In genomic region chr20:16530201-16530681, GRCh38 we compare ENCODE assay signal across 14 cellular contexts. TPM values are rescaled to one million over a fixed set of nuclear protein-coding genes. Genes with fewer than 3 reads are reported as not detected.
DNase-seq lines count a peak whose midpoint lies in the region; TF ChIP-seq lines count a peak whose summit lies in the region.
"Had no signal": no experiment of that assay in that cellular context is flagged by ENCODE, and none has a peak within 500 bp of the region (broad histone marks: within the 10 kb centered on the region; RNA-seq: fewer than 3 reads in every experiment).

No MANE protein-coding gene starts in this region.

- H3K9me2 ChIP-seq in GM23248 (ENCODE audit: insufficient read depth), result no peaks in the 10 kb centered on the region

- H3K9ac ChIP-seq in GM23248, result no peak overlapping the region
- H3K9ac ChIP-seq in fibroblast of lung (ENCODE audit: insufficient read depth, low read length), result no peak overlapping the region

- 85 to 86% methylated on average over 15 of the region's 15 CpGs for WGBS in GM23248 (ENCODE audit: low coverage in 1 of 2, low lambda C conversion rate in 2 of 2, missing lambda C conversion rate in 2 of 2), 2 experiments

- H3K4me3 ChIP-seq in GM23248, result no peak overlapping the region
- H3K4me3 ChIP-seq in fibroblast of lung (replicated peaks in 1 of 4; ENCODE audit: control extremely low read depth in 1 of 4, insufficient read depth in 1 of 4, low read depth in 3 of 4, low read length in 4 of 4), result no peak overlapping the region
- no peak overlapping the region for H3K4me3 ChIP-seq in WERI-Rb-1 (ENCODE audit: low read depth, low read length)
- H3K4me3 ChIP-seq in SJCRH30, result no peak overlapping the region
- H3K4me3 ChIP-seq: right atrium auricular region had no signal

- H3K79me2 ChIP-seq in GM23248 (ENCODE audit: insufficient read depth) (no peaks in the 10 kb centered on the region), fibroblast of lung (ENCODE audit: control insufficient read depth, insufficient read depth, low read length) (no peaks in the 10 kb centered on the region)

- in situ Hi-C loops in GM23248 (cut with MboI) (no loop called here), G401 (cut with HindIII; ENCODE audit: low sequenced_read_pairs) (no loop called here)

- H3K36me3 ChIP-seq in GM23248 (ENCODE audit: low read depth) (no peaks in the 10 kb centered on the region), fibroblast of lung (ENCODE audit: control insufficient read depth, insufficient read depth, low read length) (no peaks in the 10 kb centered on the region), WERI-Rb-1 (no peaks in the 10 kb centered on the region), SJCRH30 (no peaks in the 10 kb centered on the region)
- H3K36me3 ChIP-seq: right atrium auricular region had no signal

- no peaks in the 10 kb centered on the region for H3F3A ChIP-seq in GM23248 (ENCODE audit: insufficient read depth)

- H3K4me2 ChIP-seq in GM23248 (ENCODE audit: unreplicated experiment) (no peak overlapping the region), fibroblast of lung (ENCODE audit: extremely low read depth, insufficient read depth, low read length) (no peak overlapping the region)

- TF ChIP-seq CTCF in fibroblast of lung (conservative IDR thresholded peaks at IDR 0.05 in 1 of 2, IDR thresholded peaks at IDR 0.05 in 1 of 2; ENCODE audit: low read depth in 1 of 2, low read length in 2 of 2) (no peak), WERI-Rb-1 (IDR thresholded peaks at IDR 0.05; ENCODE audit: low read depth, low read length) (no peak)

- 0 out of 2 replicates have a peak, but pooled peaks cover 3% of the 10 kb centered on the region for H3K4me1 ChIP-seq in GM23248 (ENCODE audit: insufficient read depth)
- peaks cover 2% of the 10 kb centered on the region for H3K4me1 ChIP-seq in fibroblast of lung (ENCODE audit: control insufficient read depth, extremely low read depth, insufficient read depth, low read length)
- H3K4me1 ChIP-seq in SJCRH30, result peaks cover 5% of the 10 kb centered on the region; the same call in 1 of the 2 replicates
- H3K4me1 ChIP-seq: right atrium auricular region had no signal

- H4K20me1 ChIP-seq in GM23248 (ENCODE audit: insufficient read depth) (no peaks in the 10 kb centered on the region), fibroblast of lung (ENCODE audit: control insufficient read depth, extremely low read depth, insufficient read depth, low read length) (no peaks in the 10 kb centered on the region)

- no peaks in the 10 kb centered on the region for H3K27me3 ChIP-seq in GM23248 (replicated peaks; ENCODE audit: insufficient read depth)
- H3K27me3 ChIP-seq in fibroblast of lung (ENCODE audit: control insufficient read depth, insufficient read depth, low read length), result no peaks in the 10 kb centered on the region
- H3K27me3 ChIP-seq in WERI-Rb-1 (ENCODE audit: insufficient read depth, low read depth, severe bottlenecking), result no peaks in the 10 kb centered on the region
- no peaks in the 10 kb centered on the region for H3K27me3 ChIP-seq in SJCRH30
- H3K27me3 ChIP-seq: right atrium auricular region had no signal

- no peak overlapping the region for H2AFZ ChIP-seq in GM23248
- no peak overlapping the region for H2AFZ ChIP-seq in fibroblast of lung (ENCODE audit: low read length)

- DNase-seq in GM23248, result peak; percentile 35
- peak; percentile 68 for DNase-seq in RPMI7951 (ENCODE audit: low read depth)
- peak; percentile 47 to 50 for DNase-seq in fibroblast of lung (ENCODE audit: low read depth in 2 of 2)
- peak; percentile 60 for DNase-seq in renal cortical epithelial cell (ENCODE audit: low read depth)
- no peak for DNase-seq in WERI-Rb-1
- DNase-seq in G401 (ENCODE audit: low spot score), result no peak
- DNase-seq in NCI-H748 (lab: John Stamatoyannopoulos, UW; ENCODE audit: unreplicated experiment), result no peak
- DNase-seq in SJCRH30, result no peak
- DNase-seq: amygdala; CD8-positive, alpha-beta T cell; naive B cell; NCI-H1092 treated with DMSO at 0.1 percent for 48 hours; NCI-H510A had no signal

- H3K9me3 ChIP-seq in GM23248 (ENCODE audit: low read depth) (no peaks in the 10 kb centered on the region), fibroblast of lung (ENCODE audit: control insufficient read depth, insufficient read depth, low read depth, low read length) (no peaks in the 10 kb centered on the region), WERI-Rb-1 (ENCODE audit: severe bottlenecking) (no peaks in the 10 kb centered on the region), SJCRH30 (replicated peaks) (no peaks in the 10 kb centered on the region)
- H3K9me3 ChIP-seq: right atrium auricular region had no signal

- H3K27ac ChIP-seq in GM23248, result no peak overlapping the region
- H3K27ac ChIP-seq in fibroblast of lung (ENCODE audit: insufficient read depth, low read length), result no peak overlapping the region
- no peak overlapping the region for H3K27ac ChIP-seq in WERI-Rb-1
- H3K27ac ChIP-seq in SJCRH30, result no peak overlapping the region
- H3K27ac ChIP-seq: right atrium auricular region had no signal

RNA-seq across cellular contexts. Expression of gene KIF16B, which starts 43.0 kb away (rescaled TPM):
- 1.7 and 3.9 TPM in 2 replicates for total RNA-seq in GM23248 (2014; rRNA removed; shearing (Covaris generic))
- 2.6 and 3.0 TPM in 2 replicates for polyA plus RNA-seq in GM23248 (2016; fragmentation: Nextera tagmentation; extraction: Ambion mirVana)
- 9.4 and 10.6 TPM in 2 replicates for total RNA-seq in RPMI7951 (2014; rRNA removed; shearing (Covaris generic))
- total RNA-seq in fibroblast of lung, result 9.8 and 17.3 TPM in 2 replicates
- 7.7 and 8.9 TPM in 2 replicates for polyA plus RNA-seq in fibroblast of lung
- 5.4 and 6.7 TPM in 2 replicates for polyA plus RNA-seq in fibroblast of lung (2012)
- polyA minus RNA-seq in fibroblast of lung (ENCODE audit: low replicate concordance), result 2.4 TPM in 2 replicates
- 9.6 and 18.6 TPM in 2 replicates for total RNA-seq in renal cortical epithelial cell
- 5.4 and 23.7 TPM in 2 replicates for total RNA-seq in G401 (2014; rRNA removed; shearing (Covaris generic))
- 2.0 and 2.6 TPM in 2 replicates for total RNA-seq in SJCRH30 (2014; rRNA removed; shearing (Covaris generic))

Comparison
In these comparisons a context has a peak if more than half of its experiments do, and no peak if none do; other contexts are left out.
1. DNase-seq: peak in GM23248 (single experiment), RPMI7951 (single experiment), fibroblast of lung (2 of 2) and renal cortical epithelial cell (single experiment); none in WERI-Rb-1 (single experiment), G401 (single experiment), NCI-H748 (single experiment) and SJCRH30 (0 of 2).